ENCODE assay signal across 1 cellular context in the genomic region with DNA sequence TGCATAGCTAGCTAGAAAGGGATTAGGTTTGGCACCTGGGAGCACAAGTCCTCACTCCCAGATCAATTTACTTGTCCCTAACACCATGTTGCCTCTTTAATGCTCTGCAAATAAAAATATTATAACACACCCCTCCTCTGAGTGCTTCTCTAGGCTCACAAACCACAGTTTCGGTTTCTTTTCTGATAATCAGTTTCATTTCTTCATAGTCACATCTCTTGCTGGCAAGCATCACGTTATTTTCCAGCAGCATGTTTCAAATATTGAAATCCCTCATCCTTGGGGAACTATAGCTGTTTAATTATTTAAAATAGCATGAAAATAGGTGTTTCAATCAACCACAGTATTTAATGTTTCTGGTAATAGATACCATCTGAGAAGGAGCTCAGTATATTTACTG.
TF ChIP-seq lines count a peak whose summit lies in the region.

No MANE protein-coding gene starts in this region.

TF ChIP-seq in GM12878, 131 proteins besides CTCF, POLR2A, EP300 and RAD21 (continued from another document):
- TF ChIP-seq, protein P1, sequence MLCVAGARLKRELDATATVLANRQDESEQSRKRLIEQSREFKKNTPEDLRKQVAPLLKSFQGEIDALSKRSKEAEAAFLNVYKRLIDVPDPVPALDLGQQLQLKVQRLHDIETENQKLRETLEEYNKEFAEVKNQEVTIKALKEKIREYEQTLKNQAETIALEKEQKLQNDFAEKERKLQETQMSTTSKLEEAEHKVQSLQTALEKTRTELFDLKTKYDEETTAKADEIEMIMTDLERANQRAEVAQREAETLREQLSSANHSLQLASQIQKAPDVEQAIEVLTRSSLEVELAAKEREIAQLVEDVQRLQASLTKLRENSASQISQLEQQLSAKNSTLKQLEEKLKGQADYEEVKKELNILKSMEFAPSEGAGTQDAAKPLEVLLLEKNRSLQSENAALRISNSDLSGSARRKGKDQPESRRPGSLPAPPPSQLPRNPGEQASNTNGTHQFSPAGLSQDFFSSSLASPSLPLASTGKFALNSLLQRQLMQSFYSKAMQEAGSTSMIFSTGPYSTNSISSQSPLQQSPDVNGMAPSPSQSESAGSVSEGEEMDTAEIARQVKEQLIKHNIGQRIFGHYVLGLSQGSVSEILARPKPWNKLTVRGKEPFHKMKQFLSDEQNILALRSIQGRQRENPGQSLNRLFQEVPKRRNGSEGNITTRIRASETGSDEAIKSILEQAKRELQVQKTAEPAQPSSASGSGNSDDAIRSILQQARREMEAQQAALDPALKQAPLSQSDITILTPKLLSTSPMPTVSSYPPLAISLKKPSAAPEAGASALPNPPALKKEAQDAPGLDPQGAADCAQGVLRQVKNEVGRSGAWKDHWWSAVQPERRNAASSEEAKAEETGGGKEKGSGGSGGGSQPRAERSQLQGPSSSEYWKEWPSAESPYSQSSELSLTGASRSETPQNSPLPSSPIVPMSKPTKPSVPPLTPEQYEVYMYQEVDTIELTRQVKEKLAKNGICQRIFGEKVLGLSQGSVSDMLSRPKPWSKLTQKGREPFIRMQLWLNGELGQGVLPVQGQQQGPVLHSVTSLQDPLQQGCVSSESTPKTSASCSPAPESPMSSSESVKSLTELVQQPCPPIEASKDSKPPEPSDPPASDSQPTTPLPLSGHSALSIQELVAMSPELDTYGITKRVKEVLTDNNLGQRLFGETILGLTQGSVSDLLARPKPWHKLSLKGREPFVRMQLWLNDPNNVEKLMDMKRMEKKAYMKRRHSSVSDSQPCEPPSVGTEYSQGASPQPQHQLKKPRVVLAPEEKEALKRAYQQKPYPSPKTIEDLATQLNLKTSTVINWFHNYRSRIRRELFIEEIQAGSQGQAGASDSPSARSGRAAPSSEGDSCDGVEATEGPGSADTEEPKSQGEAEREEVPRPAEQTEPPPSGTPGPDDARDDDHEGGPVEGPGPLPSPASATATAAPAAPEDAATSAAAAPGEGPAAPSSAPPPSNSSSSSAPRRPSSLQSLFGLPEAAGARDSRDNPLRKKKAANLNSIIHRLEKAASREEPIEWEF (IDR thresholded peaks at IDR 0.05; ENCODE audit: insufficient replicate concordance, low read depth, low read length): no peak
- TF ChIP-seq, protein P2, sequence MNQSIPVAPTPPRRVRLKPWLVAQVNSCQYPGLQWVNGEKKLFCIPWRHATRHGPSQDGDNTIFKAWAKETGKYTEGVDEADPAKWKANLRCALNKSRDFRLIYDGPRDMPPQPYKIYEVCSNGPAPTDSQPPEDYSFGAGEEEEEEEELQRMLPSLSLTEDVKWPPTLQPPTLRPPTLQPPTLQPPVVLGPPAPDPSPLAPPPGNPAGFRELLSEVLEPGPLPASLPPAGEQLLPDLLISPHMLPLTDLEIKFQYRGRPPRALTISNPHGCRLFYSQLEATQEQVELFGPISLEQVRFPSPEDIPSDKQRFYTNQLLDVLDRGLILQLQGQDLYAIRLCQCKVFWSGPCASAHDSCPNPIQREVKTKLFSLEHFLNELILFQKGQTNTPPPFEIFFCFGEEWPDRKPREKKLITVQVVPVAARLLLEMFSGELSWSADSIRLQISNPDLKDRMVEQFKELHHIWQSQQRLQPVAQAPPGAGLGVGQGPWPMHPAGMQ (IDR thresholded peaks at IDR 0.05; ENCODE audit: borderline replicate concordance): no peak
- TF ChIP-seq NBN (IDR thresholded peaks at IDR 0.05): no peak; the same call in 1 of the 2 replicates
- TF ChIP-seq BCLAF1 (IDR thresholded peaks at IDR 0.05): no peak
- TF ChIP-seq CBFB (IDR thresholded peaks at IDR 0.05; ENCODE audit: low read depth): peak; percentile 73
- TF ChIP-seq CEBPB (IDR thresholded peaks at IDR 0.05; ENCODE audit: borderline replicate concordance in 1 of 2, low read depth in 2 of 2, low read length in 2 of 2): no peak
- TF ChIP-seq TCF12 (IDR thresholded peaks at IDR 0.05; ENCODE audit: low read depth, low read length): no peak
- TF ChIP-seq ATF7 (IDR thresholded peaks at IDR 0.05; ENCODE audit: low read depth): peak; percentile 44
- TF ChIP-seq TARDBP (IDR thresholded peaks at IDR 0.05; ENCODE audit: borderline replicate concordance): no peak
- no peak for TF ChIP-seq PML (IDR thresholded peaks at IDR 0.05; ENCODE audit: low read length)
- TF ChIP-seq, protein P3, sequence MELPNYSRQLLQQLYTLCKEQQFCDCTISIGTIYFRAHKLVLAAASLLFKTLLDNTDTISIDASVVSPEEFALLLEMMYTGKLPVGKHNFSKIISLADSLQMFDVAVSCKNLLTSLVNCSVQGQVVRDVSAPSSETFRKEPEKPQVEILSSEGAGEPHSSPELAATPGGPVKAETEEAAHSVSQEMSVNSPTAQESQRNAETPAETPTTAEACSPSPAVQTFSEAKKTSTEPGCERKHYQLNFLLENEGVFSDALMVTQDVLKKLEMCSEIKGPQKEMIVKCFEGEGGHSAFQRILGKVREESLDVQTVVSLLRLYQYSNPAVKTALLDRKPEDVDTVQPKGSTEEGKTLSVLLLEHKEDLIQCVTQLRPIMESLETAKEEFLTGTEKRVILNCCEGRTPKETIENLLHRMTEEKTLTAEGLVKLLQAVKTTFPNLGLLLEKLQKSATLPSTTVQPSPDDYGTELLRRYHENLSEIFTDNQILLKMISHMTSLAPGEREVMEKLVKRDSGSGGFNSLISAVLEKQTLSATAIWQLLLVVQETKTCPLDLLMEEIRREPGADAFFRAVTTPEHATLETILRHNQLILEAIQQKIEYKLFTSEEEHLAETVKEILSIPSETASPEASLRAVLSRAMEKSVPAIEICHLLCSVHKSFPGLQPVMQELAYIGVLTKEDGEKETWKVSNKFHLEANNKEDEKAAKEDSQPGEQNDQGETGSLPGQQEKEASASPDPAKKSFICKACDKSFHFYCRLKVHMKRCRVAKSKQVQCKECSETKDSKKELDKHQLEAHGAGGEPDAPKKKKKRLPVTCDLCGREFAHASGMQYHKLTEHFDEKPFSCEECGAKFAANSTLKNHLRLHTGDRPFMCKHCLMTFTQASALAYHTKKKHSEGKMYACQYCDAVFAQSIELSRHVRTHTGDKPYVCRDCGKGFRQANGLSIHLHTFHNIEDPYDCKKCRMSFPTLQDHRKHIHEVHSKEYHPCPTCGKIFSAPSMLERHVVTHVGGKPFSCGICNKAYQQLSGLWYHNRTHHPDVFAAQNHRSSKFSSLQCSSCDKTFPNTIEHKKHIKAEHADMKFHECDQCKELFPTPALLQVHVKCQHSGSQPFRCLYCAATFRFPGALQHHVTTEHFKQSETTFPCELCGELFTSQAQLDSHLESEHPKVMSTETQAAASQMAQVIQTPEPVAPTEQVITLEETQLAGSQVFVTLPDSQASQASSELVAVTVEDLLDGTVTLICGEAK (IDR thresholded peaks at IDR 0.05; ENCODE audit: borderline replicate concordance): peak; percentile 48; the same call in 1 of the 2 replicates
